Comparison of ENCODE assay signal across 8 cellular contexts in genomic region chr15:41116116-41116871, GRCh38. TPM values are rescaled to one million over a fixed set of nuclear protein-coding genes. Genes with fewer than 3 reads are reported as not detected.
A peak's percentile ranks its signal among the peaks of the same experiment; 100 is the strongest.
DNase-seq lines count a peak whose midpoint lies in the region; ATAC-seq, FAIRE-seq and TF ChIP-seq lines count a peak whose summit lies in the region.

A gene with protein sequence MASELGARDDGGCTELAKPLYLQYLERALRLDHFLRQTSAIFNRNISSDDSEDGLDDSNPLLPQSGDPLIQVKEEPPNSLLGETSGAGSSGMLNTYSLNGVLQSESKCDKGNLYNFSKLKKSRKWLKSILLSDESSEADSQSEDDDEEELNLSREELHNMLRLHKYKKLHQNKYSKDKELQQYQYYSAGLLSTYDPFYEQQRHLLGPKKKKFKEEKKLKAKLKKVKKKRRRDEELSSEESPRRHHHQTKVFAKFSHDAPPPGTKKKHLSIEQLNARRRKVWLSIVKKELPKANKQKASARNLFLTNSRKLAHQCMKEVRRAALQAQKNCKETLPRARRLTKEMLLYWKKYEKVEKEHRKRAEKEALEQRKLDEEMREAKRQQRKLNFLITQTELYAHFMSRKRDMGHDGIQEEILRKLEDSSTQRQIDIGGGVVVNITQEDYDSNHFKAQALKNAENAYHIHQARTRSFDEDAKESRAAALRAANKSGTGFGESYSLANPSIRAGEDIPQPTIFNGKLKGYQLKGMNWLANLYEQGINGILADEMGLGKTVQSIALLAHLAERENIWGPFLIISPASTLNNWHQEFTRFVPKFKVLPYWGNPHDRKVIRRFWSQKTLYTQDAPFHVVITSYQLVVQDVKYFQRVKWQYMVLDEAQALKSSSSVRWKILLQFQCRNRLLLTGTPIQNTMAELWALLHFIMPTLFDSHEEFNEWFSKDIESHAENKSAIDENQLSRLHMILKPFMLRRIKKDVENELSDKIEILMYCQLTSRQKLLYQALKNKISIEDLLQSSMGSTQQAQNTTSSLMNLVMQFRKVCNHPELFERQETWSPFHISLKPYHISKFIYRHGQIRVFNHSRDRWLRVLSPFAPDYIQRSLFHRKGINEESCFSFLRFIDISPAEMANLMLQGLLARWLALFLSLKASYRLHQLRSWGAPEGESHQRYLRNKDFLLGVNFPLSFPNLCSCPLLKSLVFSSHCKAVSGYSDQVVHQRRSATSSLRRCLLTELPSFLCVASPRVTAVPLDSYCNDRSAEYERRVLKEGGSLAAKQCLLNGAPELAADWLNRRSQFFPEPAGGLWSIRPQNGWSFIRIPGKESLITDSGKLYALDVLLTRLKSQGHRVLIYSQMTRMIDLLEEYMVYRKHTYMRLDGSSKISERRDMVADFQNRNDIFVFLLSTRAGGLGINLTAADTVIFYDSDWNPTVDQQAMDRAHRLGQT (N-terminal part only) (minus strand): TSS chr15:41116280. CDS start chr15:41096310, 19,970 bp downstream.

- no peaks in the 10 kb centered on the region for H3K36me3 ChIP-seq in pancreas
- no peaks in the 10 kb centered on the region for H3K36me3 ChIP-seq in tibial artery

- peak; percentile 95 for DNase-seq in GM10266 (ENCODE audit: extremely low spot score)
- peak; percentile 93 to 97 (median 95) for DNase-seq in NCI-H1417 (lab: John Stamatoyannopoulos, UW)
- peak; percentile 80 to 90 for DNase-seq in SW 1271 (lab: John Stamatoyannopoulos, UW)
- peak; percentile 88 for DNase-seq in activated naive CD8-positive, alpha-beta T cell treated with anti-CD3 and anti-CD28 coated beads, Interleukin-2, amount 50 U/mL, for 16 hours (ENCODE audit: low read depth, low spot score)
- peak; percentile 98 for DNase-seq in Right ventricle myocardium superior
- DNase-seq in pancreas = peak; percentile 94 to 99 (median 98)
- DNase-seq in tibial artery = peak; percentile 98 to 99

- intact Hi-C loops in Right ventricle myocardium superior (cut with DNase I) = loop anchor here (10.0 kb wide), 2 partner anchors 219 to 221 kb away; partner anchors contain the start of genes NUSAP1, OIP5 and VPS18
- intact Hi-C loops in pancreas (cut with DNase I) = no loop called here
- intact Hi-C loops in tibial artery (cut with DNase I; ENCODE audit: low total_unique reads) = loop anchor here (10.0 kb wide), 1 partner anchor 211 kb away; no protein-coding TSS in a partner anchor

- WGBS in pancreas, 2 donors = 0 to 1% methylated on average over 33 to 61 of the region's 61 CpGs

- H3K4me3 ChIP-seq in pancreas (peak within 1 kb of the TSS; percentile 82 to 86 (median 85)), tibial artery (peak within 1 kb of the TSS; percentile 87 to 91)

- H3K27ac ChIP-seq in pancreas = peak within 1 kb of the TSS; percentile 98 to 99 (median 99)
- peak within 1 kb of the TSS; percentile 99 for H3K27ac ChIP-seq in tibial artery

- peak; percentile 81 for FAIRE-seq in pancreas (lab: Jason Lieb, UNC)

- ATAC-seq in HG02678 (IDR thresholded peaks at IDR 0.05; ENCODE audit: unreplicated experiment) (peak; percentile 81), Right ventricle myocardium superior (ENCODE audit: poor library complexity) (peak; percentile 97), pancreas (peak; percentile 93 to 98 (median 96))

- peaks cover 0 to 16% (median 0%) of the 10 kb centered on the region in 3 donors for H3K4me1 ChIP-seq in pancreas
- peaks cover 0 to 25% (median 11%) of the 10 kb centered on the region in 4 donors for H3K4me1 ChIP-seq in tibial artery

- H3K27me3 ChIP-seq in pancreas (no peaks in the 10 kb centered on the region), tibial artery (no peaks in the 10 kb centered on the region)

- no peaks in the 10 kb centered on the region for H3K9me3 ChIP-seq in pancreas
- no peaks in the 10 kb centered on the region for H3K9me3 ChIP-seq in tibial artery

- TF ChIP-seq CTCF in GM10266 (IDR thresholded peaks at IDR 0.05; ENCODE audit: control insufficient read depth, insufficient read depth, low read depth, missing control alignments) (no peak), pancreas (IDR thresholded peaks at IDR 0.05) (no peak), tibial artery (IDR thresholded peaks at IDR 0.05) (peak in 1 of 2 experiments; percentile 32)

RNA-seq across cellular contexts. Expression of the gene that starts here (rescaled TPM):
- total RNA-seq in Right ventricle myocardium superior (9.4 TPM), pancreas (10 to 100 TPM in 3 of 6 donors, 1 to 10 TPM in 3; 6.8 to 11.7 (median 9.1) TPM)
- 1 to 10 TPM; 4.7 to 5.5 TPM for polyA plus RNA-seq in pancreas

Comparison
In these comparisons a context has a peak if more than half of its experiments do, and no peak if none do; other contexts are left out.
1. Peak in every context shown above with its lines: DNase-seq, ATAC-seq, H3K4me3 ChIP-seq and H3K27ac ChIP-seq.
2. intact Hi-C loops: an anchor here in Right ventricle myocardium superior (10.0 kb wide) and tibial artery (10.0 kb wide); none called in pancreas.